ENCODE assay signal across 9 cellular contexts in the genomic region with DNA sequence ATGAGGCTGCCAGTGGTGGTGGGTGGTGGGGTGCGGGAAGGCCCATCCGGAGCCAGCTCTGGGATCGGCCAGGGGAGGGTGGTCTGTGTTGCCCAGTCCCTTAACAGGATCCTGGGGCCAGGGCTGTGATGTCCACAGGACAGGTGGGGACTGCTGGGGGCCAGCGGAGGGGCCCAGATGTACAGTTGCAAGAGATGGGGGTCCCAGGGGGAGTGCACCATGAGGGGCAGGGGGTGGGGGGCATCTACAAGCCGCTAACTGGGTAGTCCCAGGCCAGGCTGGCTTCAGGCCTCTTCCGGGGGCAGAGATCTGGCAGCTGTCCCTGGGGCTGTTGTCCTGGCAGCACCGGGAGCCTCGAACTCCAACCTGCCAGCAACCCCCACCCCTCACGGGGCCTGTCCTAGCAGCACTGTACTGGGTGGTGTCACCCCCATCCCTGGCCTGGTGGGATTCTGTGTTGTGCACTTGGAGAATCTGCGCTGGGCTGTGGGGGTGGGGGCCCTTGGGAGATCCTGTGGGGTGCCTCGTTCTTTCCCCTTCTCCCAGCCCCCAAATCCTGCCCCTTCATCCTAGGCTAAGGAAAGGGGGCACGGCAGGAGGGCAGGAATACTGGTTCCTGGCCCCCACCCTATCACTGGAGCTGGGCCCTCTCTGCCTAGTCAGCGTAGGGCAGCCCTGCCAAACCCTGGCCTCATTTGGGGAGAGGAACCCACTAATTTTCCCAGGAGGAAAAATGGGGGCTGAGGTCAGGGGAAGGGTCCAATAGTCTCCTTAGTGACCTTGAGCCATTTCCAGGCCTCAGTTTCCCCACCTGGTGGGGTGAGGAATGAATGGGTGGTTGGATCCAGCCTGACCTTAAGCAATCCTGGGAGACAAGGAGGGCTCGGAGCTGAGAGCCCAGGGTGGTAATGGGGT. TPM values are rescaled to one million over a fixed set of nuclear protein-coding genes. Genes with fewer than 3 reads are reported as not detected.
A peak's percentile ranks its signal among the peaks of the same experiment; 100 is the strongest.
DNase-seq lines count a peak whose midpoint lies in the region; ATAC-seq, FAIRE-seq and TF ChIP-seq lines count a peak whose summit lies in the region.
"Had no signal": no experiment of that assay in that cellular context is flagged by ENCODE, and none has a peak within 500 bp of the region (broad histone marks: within the 10 kb centered on the region; RNA-seq: fewer than 3 reads in every experiment).

No MANE protein-coding gene starts in this region.

- no peak overlapping the region for H3K56ac ChIP-seq in H1 (replicated peaks; ENCODE audit: insufficient read length, low read depth, low read length)

- H3K27ac ChIP-seq in H1 (ENCODE audit: low read depth, low read length) (no peak overlapping the region), muscle layer of duodenum (ENCODE audit: low read length) (peak overlapping the region; percentile 72)

- peaks cover 3% of the 10 kb centered on the region; the same call in 1 of the 2 replicates for H3K79me1 ChIP-seq in H1 (ENCODE audit: low read depth, low read length)

- H2BK120ac ChIP-seq in H1 (replicated peaks; ENCODE audit: low read depth, low read length): no peak overlapping the region

- no peak overlapping the region for H2BK5ac ChIP-seq in H1 (ENCODE audit: low read depth, low read length)

- no peak overlapping the region; the same call in 1 of the 2 replicates for H2AK5ac ChIP-seq in H1 (ENCODE audit: low read depth, low read length)

- FAIRE-seq in H1 (lab: Jason Lieb, UNC): no peak

- WGBS in H1 (ENCODE audit: extremely low coverage in 1 of 2, insufficient coverage in 1 of 2, insufficient read length in 1 of 2, insufficient replicate concordance in 2 of 2, low coverage in 1 of 2, low lambda C conversion rate in 2 of 2, missing lambda C conversion rate in 1 of 2), 2 experiments: 82% methylated on average over 13 of the region's 14 CpGs; no CpG with 5 or more reads in 1 of the 2 experiments

- TF ChIP-seq CTCF in H1 (IDR thresholded peaks at IDR 0.05; ENCODE audit: control extremely low read depth in 1 of 3, insufficient read depth in 1 of 3, low read depth in 1 of 3, low read length in 3 of 3): no peak

- POLR2A ChIA-PET in H1 (lab: Charles Lee; ENCODE audit: partially characterized antibody): interaction anchor here (0.6 kb wide), 1 partner anchor 110 kb away, joined by 3 read pairs; no protein-coding TSS in a partner anchor

- no peak overlapping the region for H2BK20ac ChIP-seq in H1 (ENCODE audit: low read length)

- no peak overlapping the region for H4K5ac ChIP-seq in H1 (ENCODE audit: insufficient read length, low read depth, low read length)

- H3K4me2 ChIP-seq in H1 (ENCODE audit: insufficient read depth in 1 of 2, low read depth in 2 of 2, low read length in 2 of 2): peak overlapping the region; percentile 67 to 95

- DNase-seq in Right ventricle myocardium inferior (ENCODE audit: missing footprints) (peak; percentile 63), left cardiac atrium (no peak), H1 (ENCODE audit: low read depth in 1 of 2, low spot score in 2 of 2) (no peak), ecto neural progenitor cell (ENCODE audit: low spot score) (no peak), DMS114 treated with DMSO at 0.1 percent for 48 hours (lab: John Stamatoyannopoulos, UW; ENCODE audit: unreplicated experiment) (no peak), activated gamma-delta T cell treated with Interleukin-2 at 50 U/mL for 16 hours (no peak)
- DNase-seq: NCI-H524 treated with DMSO at 0.1 percent for 48 hours had no signal

- H3K4ac ChIP-seq in H1 (replicated peaks; ENCODE audit: insufficient read length, low read depth, low read length): peak overlapping the region; percentile 29

- no peak overlapping the region for H3K9ac ChIP-seq in H1 (replicated peaks in 1 of 4; ENCODE audit: extremely low read depth in 1 of 4, low read depth in 3 of 4, low read length in 3 of 4)

- no peak overlapping the region for H2AFZ ChIP-seq in H1 (ENCODE audit: low read length)

- H3K36me3 ChIP-seq in H1 (ENCODE audit: control insufficient read depth in 2 of 4, insufficient read depth in 4 of 4, low read length in 3 of 4) (no peaks in the 10 kb centered on the region), muscle layer of duodenum (ENCODE audit: control insufficient read depth in 1 of 2, insufficient read depth in 2 of 2, low read length in 2 of 2) (peaks cover 0 to 2% of the 10 kb centered on the region in 2 donors)

- H3K79me2 ChIP-seq in H1 (ENCODE audit: control insufficient read depth in 1 of 2, insufficient read depth in 2 of 2, low read length in 2 of 2): no peaks in the 10 kb centered on the region; a peak in 1 of 4 replicates

- no peak overlapping the region for H3K14ac ChIP-seq in H1 (ENCODE audit: insufficient read length)

- no peak for TF ChIP-seq POLR2A in H1 (IDR thresholded peaks at IDR 0.05; ENCODE audit: control extremely low read depth in 1 of 2, low read depth in 2 of 2, low read length in 2 of 2)

- H4K20me1 ChIP-seq in H1 (replicated peaks in 1 of 2; ENCODE audit: control insufficient read depth in 1 of 2, insufficient read depth in 2 of 2, low read length in 2 of 2): peaks cover 8 to 9% of the 10 kb centered on the region in 2 experiments

- H3K4me3 ChIP-seq in H1 (ENCODE audit: extremely low read depth in 1 of 4, insufficient read depth in 2 of 4, low read depth in 3 of 4, low read length in 4 of 4) (peak overlapping the region; percentile 49 to 81 (median 65); a peak in 7 of 8 replicates), muscle layer of duodenum (ENCODE audit: low read depth in 1 of 2, low read length in 2 of 2) (peak overlapping the region; percentile 68 to 72)

- H3K27me3 ChIP-seq in H1 (replicated peaks in 1 of 4; ENCODE audit: control insufficient read depth in 3 of 4, extremely low read depth in 1 of 4, insufficient read depth in 3 of 4, low read length in 3 of 4) (peaks cover 0 to 8% (median 3%) of the 10 kb centered on the region in 4 experiments; a peak in 4 of 7 replicates), muscle layer of duodenum (ENCODE audit: low read depth, low read length) (no peaks in the 10 kb centered on the region)

- no peak for TF ChIP-seq EP300 in H1 (IDR thresholded peaks at IDR 0.05; ENCODE audit: borderline replicate concordance in 1 of 2, low read depth in 2 of 2, low read length in 2 of 2)

- peak overlapping the region; percentile 71 for H3K18ac ChIP-seq in H1 (ENCODE audit: extremely low read depth, low read length)

- peaks cover 6% of the 10 kb centered on the region; the same call in 1 of the 2 replicates for H3K23me2 ChIP-seq in H1 (ENCODE audit: low read depth, low read length)

- intact Hi-C loops in Right ventricle myocardium inferior (cut with DNase I) (no loop called here), left cardiac atrium (cut with DNase I) (loop anchor here (2.0 to 10.0 kb wide), 3 partner anchors 54 to 88 kb away; no protein-coding TSS in a partner anchor)

- H3K4me1 ChIP-seq in H1 (replicated peaks in 1 of 4; ENCODE audit: control insufficient read depth in 3 of 4, insufficient read depth in 4 of 4, low read length in 3 of 4): peaks cover 0 to 30% (median 15%) of the 10 kb centered on the region in 4 experiments; a peak in 6 of 7 replicates
- peaks cover 15 to 78% of the 10 kb centered on the region in 2 donors for H3K4me1 ChIP-seq in muscle layer of duodenum (ENCODE audit: control insufficient read depth in 1 of 2, insufficient read depth in 2 of 2, low read length in 2 of 2)

- H2BK12ac ChIP-seq in H1 (ENCODE audit: low read depth, low read length): 0 out of 2 replicates have a peak overlapping the region, but pooled peaks have one; percentile 9

- no peak overlapping the region for H3K23ac ChIP-seq in H1 (ENCODE audit: insufficient read length)

- no peaks in the 10 kb centered on the region for H3K9me3 ChIP-seq in H1 (ENCODE audit: insufficient read depth in 2 of 2, low read depth in 1 of 2, low read length in 1 of 2)
- H3K9me3 ChIP-seq in muscle layer of duodenum (ENCODE audit: control insufficient read depth in 1 of 2, low read length in 2 of 2): no peaks in the 10 kb centered on the region

- ATAC-seq in Right ventricle myocardium inferior (no peak), left cardiac atrium (no peak), HG03354 (IDR thresholded peaks at IDR 0.05; ENCODE audit: poor library complexity, severe bottlenecking, unreplicated experiment) (no peak)

- no peak for TF ChIP-seq RAD21 in H1 (IDR thresholded peaks at IDR 0.05 in 1 of 2, conservative IDR thresholded peaks at IDR 0.05 in 1 of 2; ENCODE audit: low read depth in 2 of 2, low read length in 2 of 2)

- CTCF ChIA-PET in H1 (lab: Charles Lee; ENCODE audit: partially characterized antibody): interaction anchor here (0.8 to 7.2 kb wide), 6 partner anchors 30 to 104 kb away, joined by 3 to 148 read pairs (median 4); no protein-coding TSS in a partner anchor

- H4K8ac ChIP-seq in H1 (ENCODE audit: extremely low read depth, insufficient read depth, low read length): no peak overlapping the region; the same call in 1 of the 2 replicates

- H2BK15ac ChIP-seq in H1 (ENCODE audit: low read length): no peak overlapping the region

- no peak overlapping the region for H4K91ac ChIP-seq in H1 (replicated peaks; ENCODE audit: insufficient read length, low read length)

TF ChIP-seq in H1, 55 proteins besides CTCF, POLR2A, EP300 and RAD21 (continues in another document):
- no peak for TF ChIP-seq CREB1 (IDR thresholded peaks at IDR 0.05)
- TF ChIP-seq SP1 (IDR thresholded peaks at IDR 0.05; ENCODE audit: low read depth, low read length): no peak
- no peak for TF ChIP-seq SP4 (IDR thresholded peaks at IDR 0.05; ENCODE audit: low read length)

RNA-seq across cellular contexts. Expression of a gene that starts 1.4 kb away (rescaled TPM):
- total RNA-seq in Right ventricle myocardium inferior (88.4 TPM), left cardiac atrium (10 to 100 TPM; 50.7 to 51.4 TPM)
- total RNA-seq in H1 (2021; fragmentation: NEBNext Ultra II Directional; extraction: Animal tissue kit (Norgen Biotek cat#: 25700)): 34.2 and 36.7 TPM in 2 replicates
- polyA plus RNA-seq in H1 (2011; rRNA removed): 23.3 and 33.8 TPM in 2 replicates
- polyA plus RNA-seq in H1 (2011; cell fraction: cytosol; rRNA removed): 26.1 TPM
- polyA plus RNA-seq in H1 (2011; cell fraction: nucleus; rRNA removed): 34.8 TPM
- polyA plus RNA-seq in H1 (2012, experiment 1 of 2): 22.4 to 38.9 TPM (median 37.5 TPM) in 4 replicates
- 14.0 TPM for polyA plus RNA-seq in H1 (2012, experiment 2 of 2)
- 32.8 TPM for polyA plus RNA-seq in H1 (2013, experiment 1 of 2)
- 34.0 TPM for polyA plus RNA-seq in H1 (2013, experiment 2 of 2)
- polyA minus RNA-seq in H1 (2011; rRNA and poly(A)+ RNA removed): 13.3 and 15.3 TPM in 2 replicates
- polyA minus RNA-seq in H1 (2011; cell fraction: cytosol; rRNA and poly(A)+ RNA removed): 23.2 TPM
- 18.2 TPM for polyA minus RNA-seq in H1 (2011; cell fraction: nucleus; rRNA and poly(A)+ RNA removed)

RNA-seq across cellular contexts. Expression of a gene that starts 38.0 kb away (rescaled TPM):
- total RNA-seq in Right ventricle myocardium inferior (2.0 TPM), left cardiac atrium (1 to 10 TPM; 1.4 to 4.0 TPM)
- total RNA-seq in H1 (2021; fragmentation: NEBNext Ultra II Directional; extraction: Animal tissue kit (Norgen Biotek cat#: 25700)): 4.0 and 4.6 TPM in 2 replicates
- 5.6 and 8.0 TPM in 2 replicates for polyA plus RNA-seq in H1 (2011; rRNA removed)
- polyA plus RNA-seq in H1 (2011; cell fraction: cytosol; rRNA removed): 6.7 TPM
- 9.0 TPM for polyA plus RNA-seq in H1 (2011; cell fraction: nucleus; rRNA removed)
- 4.6 to 6.5 TPM (median 5.2 TPM) in 4 replicates for polyA plus RNA-seq in H1 (2012, experiment 1 of 2)
- 3.3 TPM for polyA plus RNA-seq in H1 (2012, experiment 2 of 2)
- polyA plus RNA-seq in H1 (2013, experiment 1 of 2): 2.7 TPM
- polyA plus RNA-seq in H1 (2013, experiment 2 of 2): 3.3 TPM
- 1.7 and 2.2 TPM in 2 replicates for polyA minus RNA-seq in H1 (2011; rRNA and poly(A)+ RNA removed)
- polyA minus RNA-seq in H1 (2011; cell fraction: cytosol; rRNA and poly(A)+ RNA removed): 4.3 TPM
- polyA minus RNA-seq in H1 (2011; cell fraction: nucleus; rRNA and poly(A)+ RNA removed): 1.5 TPM
